In the genomic region with DNA sequence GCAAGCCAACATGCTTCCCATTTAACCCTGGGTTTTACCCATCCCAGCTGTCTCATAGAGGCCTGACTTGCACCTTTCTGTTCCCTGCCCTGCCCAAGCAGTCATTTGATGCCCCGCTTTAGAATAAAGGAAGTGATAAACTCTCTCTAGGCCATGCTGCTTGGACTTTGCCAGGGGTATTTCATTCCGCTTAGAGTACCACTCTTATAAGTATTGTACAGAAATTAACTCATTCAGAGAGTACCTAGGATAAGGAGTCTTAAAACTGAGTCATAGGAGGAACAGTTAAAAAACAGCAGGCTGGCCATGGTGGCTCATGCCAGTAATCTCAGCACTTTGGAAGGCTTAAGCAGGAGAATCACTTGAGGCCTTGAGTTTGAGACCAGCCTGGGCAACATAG, we compare ENCODE assay signal across 13 cellular contexts. TPM values are rescaled to one million over a fixed set of nuclear protein-coding genes. Genes with fewer than 3 reads are reported as not detected.
DNase-seq lines count a peak whose midpoint lies in the region; ATAC-seq lines count a peak whose summit lies in the region.
"Had no signal": no experiment of that assay in that cellular context is flagged by ENCODE, and none has a peak within 500 bp of the region (broad histone marks: within the 10 kb centered on the region; RNA-seq: fewer than 3 reads in every experiment).

No MANE protein-coding gene starts in this region.

- 98% methylated on average over 2 of the region's 2 CpGs for WGBS in thymus

- peaks cover 54% of the 10 kb centered on the region for H3K4me1 Mint-ChIP-seq in activated naive CD8-positive, alpha-beta T cell treated with anti-CD3 and anti-CD28 coated beads for 36 hours

- DNase-seq in stimulated activated CD4-positive, alpha-beta T cell treated with anti-CD3 and anti-CD28 coated beads, Interleukin-15, amount 100 ng/mL, for 24 hours: peak; percentile 43
- DNase-seq in stimulated activated CD4-positive, alpha-beta T cell treated with anti-CD3 and anti-CD28 coated beads, Interleukin-1b, Interleukin-23, amount 100 ng/mL, for 48 hours: no peak
- peak; percentile 21 for DNase-seq in activated naive CD8-positive, alpha-beta T cell treated with anti-CD3 and anti-CD28 coated beads for 36 hours
- DNase-seq in HuH-7 (ENCODE audit: low spot score) (no peak), NCI-H2029 treated with DMSO at 0.1 percent for 48 hours (lab: John Stamatoyannopoulos, UW) (no peak)
- DNase-seq: activated CD4-positive, alpha-beta T cell treated with anti-CD3 and anti-CD28 coated beads for 1 hour; amygdala; NCI-H1417 treated with DMSO at 0.1 percent for 48 hours; NCI-H526 treated with DMSO at 0.1 percent for 48 hours had no signal

- ATAC-seq in HG03159 (IDR thresholded peaks at IDR 0.05; ENCODE audit: unreplicated experiment) (peak; percentile 30), GM18861 (IDR thresholded peaks at IDR 0.05; ENCODE audit: unreplicated experiment) (no peak)
- ATAC-seq: HepG2 had no signal

- H3K27me3 Mint-ChIP-seq in activated naive CD8-positive, alpha-beta T cell treated with anti-CD3 and anti-CD28 coated beads for 36 hours: no peaks in the 10 kb centered on the region

- H3K9me3 ChIP-seq in thymus (ENCODE audit: control insufficient read depth): no peaks in the 10 kb centered on the region

- H3K36me3 Mint-ChIP-seq in activated naive CD8-positive, alpha-beta T cell treated with anti-CD3 and anti-CD28 coated beads for 36 hours: peaks cover 6% of the 10 kb centered on the region

- H3K4me3 Mint-ChIP-seq in activated naive CD8-positive, alpha-beta T cell treated with anti-CD3 and anti-CD28 coated beads for 36 hours: peak overlapping the region; percentile 27

- H3K4me1 ChIP-seq in thymus (ENCODE audit: control insufficient read depth, insufficient read depth, low read length): peaks cover 2% of the 10 kb centered on the region

- H3K36me3 ChIP-seq in thymus (ENCODE audit: control insufficient read depth, insufficient read depth): no peaks in the 10 kb centered on the region

- peak overlapping the region; percentile 92 for H3K27ac Mint-ChIP-seq in activated naive CD8-positive, alpha-beta T cell treated with anti-CD3 and anti-CD28 coated beads for 36 hours

- no peak overlapping the region for H3K4me3 ChIP-seq in thymus (ENCODE audit: low read length)

- H3K9me3 Mint-ChIP-seq in activated naive CD8-positive, alpha-beta T cell treated with anti-CD3 and anti-CD28 coated beads for 36 hours: peaks cover 6% of the 10 kb centered on the region

- peak overlapping the region; percentile 21 for H3K27ac ChIP-seq in thymus (ENCODE audit: low read depth)

- no peaks in the 10 kb centered on the region for H3K27me3 ChIP-seq in thymus (ENCODE audit: control insufficient read depth, insufficient read depth)

RNA-seq across cellular contexts. Expression of a gene that starts 21.0 kb away (rescaled TPM):
- total RNA-seq in activated naive CD8-positive, alpha-beta T cell treated with anti-CD3 and anti-CD28 coated beads for 36 hours: 10 to 100 TPM; 63.8 to 76.2 TPM
- polyA plus RNA-seq in thymus: 25.7 TPM

Comparison
In these comparisons a context has a peak if more than half of its experiments do, and no peak if none do; other contexts are left out.
1. DNase-seq: peak in stimulated activated CD4-positive, alpha-beta T cell treated with anti-CD3 and anti-CD28 coated beads, Interleukin-15, amount 100 ng/mL, for 24 hours (single experiment) and activated naive CD8-positive, alpha-beta T cell treated with anti-CD3 and anti-CD28 coated beads for 36 hours (single experiment); none in stimulated activated CD4-positive, alpha-beta T cell treated with anti-CD3 and anti-CD28 coated beads, Interleukin-1b, Interleukin-23, amount 100 ng/mL, for 48 hours (single experiment), HuH-7 (single experiment) and NCI-H2029 treated with DMSO at 0.1 percent for 48 hours (single experiment).